ENCODE assay signal across 8 cellular contexts in the genomic region with DNA sequence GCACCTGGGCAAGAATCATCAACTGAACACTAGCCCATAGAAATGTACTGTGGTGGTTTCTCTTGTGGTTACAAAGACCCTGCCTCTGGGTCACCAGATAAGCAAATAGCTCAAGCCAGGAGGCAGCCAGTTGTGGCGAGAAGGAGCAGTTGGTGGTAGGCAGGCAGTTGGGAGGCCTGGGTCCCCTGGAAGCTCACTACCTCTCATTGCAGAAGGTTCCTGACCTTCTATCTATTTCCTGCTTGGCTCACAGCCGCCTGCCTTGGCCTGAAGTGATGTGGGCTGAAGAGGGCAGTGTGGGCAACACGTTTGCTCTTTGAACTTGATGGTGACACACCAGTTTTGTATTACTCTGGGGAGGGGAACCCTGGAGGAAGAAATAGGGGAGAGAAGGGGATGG. TPM values are rescaled to one million over a fixed set of nuclear protein-coding genes. Genes with fewer than 3 reads are reported as not detected.
DNase-seq lines count a peak whose midpoint lies in the region; ATAC-seq and TF ChIP-seq lines count a peak whose summit lies in the region.

No MANE protein-coding gene starts in this region.

- TF ChIP-seq CTCF in OCI-LY3 (IDR thresholded peaks at IDR 0.05; ENCODE audit: low read depth, low read length) (peak; percentile 52), esophagus squamous epithelium (IDR thresholded peaks at IDR 0.05) (no peak), vagina (IDR thresholded peaks at IDR 0.05) (no peak), gastroesophageal sphincter (IDR thresholded peaks at IDR 0.05) (no peak)

- intact Hi-C loops in esophagus squamous epithelium (cut with DNase I): no loop called here
- intact Hi-C loops in vagina (cut with DNase I): no loop called here

- whole genome bisulfite sequencing in esophagus squamous epithelium, 2 donors: 67% methylated on average over 1 of the region's 3 CpGs; no CpG with 5 or more reads in 1 of the 2 donors
- 100% methylated on average over 1 of the region's 3 CpGs; no CpG with 5 or more reads in 1 of the 2 donors for WGBS in gastroesophageal sphincter (ENCODE audit: low coverage in 1 of 2), 2 donors

- H2AFZ ChIP-seq in OCI-LY3 (ENCODE audit: low read depth, low read length): no peak overlapping the region

- no peak for TF ChIP-seq POLR2A in esophagus squamous epithelium (IDR thresholded peaks at IDR 0.05)
- no peak for TF ChIP-seq POLR2A in vagina (IDR thresholded peaks at IDR 0.05)
- no peak for TF ChIP-seq POLR2A in gastroesophageal sphincter (IDR thresholded peaks at IDR 0.05)

- H3K4me3 Mint-ChIP-seq in activated CD8-positive, alpha-beta memory T cell treated with anti-CD3 and anti-CD28 coated beads, Interleukin-2, amount 10 ng/mL, durations not matched to agents 7 days and 5 days: no peak overlapping the region

- peaks cover 43% of the 10 kb centered on the region for H4K20me1 ChIP-seq in OCI-LY3 (ENCODE audit: insufficient read depth, low read length)

- no peaks in the 10 kb centered on the region for H3K9me3 Mint-ChIP-seq in activated CD8-positive, alpha-beta memory T cell treated with anti-CD3 and anti-CD28 coated beads, Interleukin-2, amount 10 ng/mL, durations not matched to agents 7 days and 5 days (ENCODE audit: low read depth)

- no peaks in the 10 kb centered on the region for H3K36me3 Mint-ChIP-seq in activated CD8-positive, alpha-beta memory T cell treated with anti-CD3 and anti-CD28 coated beads, Interleukin-2, amount 10 ng/mL, durations not matched to agents 7 days and 5 days

- no peaks in the 10 kb centered on the region for H3K27me3 ChIP-seq in OCI-LY3 (ENCODE audit: low read depth, low read length)
- no peaks in the 10 kb centered on the region for H3K27me3 ChIP-seq in esophagus squamous epithelium
- no peaks in the 10 kb centered on the region for H3K27me3 ChIP-seq in vagina
- H3K27me3 ChIP-seq in gastroesophageal sphincter: no peaks in the 10 kb centered on the region

- CTCF ChIA-PET in activated CD8-positive, alpha-beta memory T cell treated with anti-CD3 and anti-CD28 coated beads, Interleukin-2, amount 10 ng/mL, durations not matched to agents 7 days and 5 days (lab: Charles Lee): interaction anchor here (1.0 to 8.7 kb wide), 3 partner anchors 17 to 338 kb away, joined by 3 to 55 read pairs (median 3); a partner anchor contains a TSS

- peak overlapping the region; percentile 61 for H3K9ac ChIP-seq in OCI-LY3 (ENCODE audit: low read length)

- H3K9me3 ChIP-seq in OCI-LY3 (ENCODE audit: insufficient read depth, low read length) (no peaks in the 10 kb centered on the region), esophagus squamous epithelium (no peaks in the 10 kb centered on the region), vagina (no peaks in the 10 kb centered on the region), gastroesophageal sphincter (no peaks in the 10 kb centered on the region)

- no peak for DNase-seq in activated CD8-positive, alpha-beta memory T cell treated with anti-CD3 and anti-CD28 coated beads, Interleukin-2, amount 10 ng/mL, durations not matched to agents 7 days and 5 days
- no peak for DNase-seq in activated CD8-positive, alpha-beta memory T cell treated with anti-CD3 and anti-CD28 coated beads, Interleukin-2, amount 50 U/mL, for 4 hours
- DNase-seq in esophagus squamous epithelium (lab: John Stamatoyannopoulos, UW) (no peak), vagina (ENCODE audit: extremely low spot score in 2 of 2) (no peak), superior temporal gyrus (ENCODE audit: extremely low spot score) (no peak), iPS-NIHi11 (ENCODE audit: low spot score) (no peak)

- no peak for TF ChIP-seq EP300 in gastroesophageal sphincter (IDR thresholded peaks at IDR 0.05)

- H3K27ac ChIP-seq in OCI-LY3 (ENCODE audit: low read length) (peak overlapping the region; percentile 72), esophagus squamous epithelium (peak overlapping the region; percentile 94 to 98 (median 94)), vagina (peak overlapping the region; percentile 81), gastroesophageal sphincter (no peak overlapping the region)

- H3K4me1 ChIP-seq in OCI-LY3 (ENCODE audit: low read length) (peaks cover 67% of the 10 kb centered on the region), esophagus squamous epithelium (peaks cover 44 to 99% (median 81%) of the 10 kb centered on the region in 3 donors), vagina (peaks cover 79% of the 10 kb centered on the region), gastroesophageal sphincter (peaks cover 0 to 14% (median 3%) of the 10 kb centered on the region in 3 donors)

- peaks cover 4% of the 10 kb centered on the region for H3K27me3 Mint-ChIP-seq in activated CD8-positive, alpha-beta memory T cell treated with anti-CD3 and anti-CD28 coated beads, Interleukin-2, amount 10 ng/mL, durations not matched to agents 7 days and 5 days

- H3K79me2 ChIP-seq in OCI-LY3 (ENCODE audit: low read length): peaks cover 100% of the 10 kb centered on the region

- peak overlapping the region; percentile 63 for H3K4me2 ChIP-seq in OCI-LY3 (ENCODE audit: low read length)

- no peak for ATAC-seq in activated CD8-positive, alpha-beta memory T cell treated with anti-CD3 and anti-CD28 coated beads, Interleukin-2, amount 10 ng/mL, durations not matched to agents 7 days and 5 days
- no peak for ATAC-seq in gastroesophageal sphincter

- H3K27ac Mint-ChIP-seq in activated CD8-positive, alpha-beta memory T cell treated with anti-CD3 and anti-CD28 coated beads, Interleukin-2, amount 10 ng/mL, durations not matched to agents 7 days and 5 days: peak overlapping the region; percentile 25

- H3K4me1 Mint-ChIP-seq in activated CD8-positive, alpha-beta memory T cell treated with anti-CD3 and anti-CD28 coated beads, Interleukin-2, amount 10 ng/mL, durations not matched to agents 7 days and 5 days: peaks cover 40% of the 10 kb centered on the region

- H3K36me3 ChIP-seq in OCI-LY3 (replicated peaks; ENCODE audit: low read depth, low read length): peaks cover 4% of the 10 kb centered on the region
- no peaks in the 10 kb centered on the region for H3K36me3 ChIP-seq in esophagus squamous epithelium
- H3K36me3 ChIP-seq in vagina: no peaks in the 10 kb centered on the region
- H3K36me3 ChIP-seq in gastroesophageal sphincter: no peaks in the 10 kb centered on the region

- H3K4me3 ChIP-seq in OCI-LY3 (ENCODE audit: low read length) (peak overlapping the region; percentile 25), esophagus squamous epithelium (no peak overlapping the region), vagina (no peak overlapping the region), gastroesophageal sphincter (no peak overlapping the region)

RNA-seq across cellular contexts. Expression of a gene that starts 34.7 kb away (rescaled TPM):
- under 1 TPM; 0.53 to 0.98 TPM for total RNA-seq in activated CD8-positive, alpha-beta memory T cell treated with anti-CD3 and anti-CD28 coated beads, Interleukin-2, amount 10 ng/mL, durations not matched to agents 7 days and 5 days
- total RNA-seq in esophagus squamous epithelium (100 to 1,000 TPM in 2 of 4 donors, 10 to 100 TPM in 2; 72.5 to 163 (median 117) TPM), vagina (58.2 TPM), gastroesophageal sphincter (1 to 10 TPM; 2.6 to 7.1 (median 4.3) TPM)

Comparison
In these comparisons a context has a peak if more than half of its experiments do, and no peak if none do; other contexts are left out.
1. H3K27ac ChIP-seq: peak in OCI-LY3 (single experiment), esophagus squamous epithelium (4 of 4) and vagina (single experiment); none in gastroesophageal sphincter (0 of 4).